ENCODE assay signal across 14 cellular contexts in genomic region chr4:78669453-78669852, GRCh38.
DNase-seq lines count a peak whose midpoint lies in the region; ATAC-seq, FAIRE-seq and TF ChIP-seq lines count a peak whose summit lies in the region.
"Had no signal": no experiment of that assay in that cellular context is flagged by ENCODE, and none has a peak within 500 bp of the region (broad histone marks: within the 10 kb centered on the region; RNA-seq: fewer than 3 reads in every experiment).

No MANE protein-coding gene starts in this region.

- TF ChIP-seq CTCF in cardiac muscle cell (IDR thresholded peaks at IDR 0.05; ENCODE audit: low read depth, low read length) (peak; percentile 8), OCI-LY3 (IDR thresholded peaks at IDR 0.05; ENCODE audit: low read depth, low read length) (peak; percentile 26), epithelial cell of esophagus (IDR thresholded peaks at IDR 0.05; ENCODE audit: insufficient read depth, low read depth, low read length, missing control alignments) (peak; percentile 43), type B pancreatic cell (conservative IDR thresholded peaks at IDR 0.05) (peak; percentile 51), suprapubic skin (IDR thresholded peaks at IDR 0.05) (no peak)

- H3K27ac ChIP-seq in cardiac muscle cell = no peak overlapping the region
- H3K27ac ChIP-seq in OCI-LY3 (ENCODE audit: low read length) = no peak overlapping the region
- no peak overlapping the region for H3K27ac ChIP-seq in suprapubic skin
- H3K27ac ChIP-seq: gastroesophageal sphincter, right atrium auricular region, VCaP had no signal

- POLR2A ChIA-PET in activated CD4-positive, alpha-beta T cell treated with anti-CD3 and anti-CD28 coated beads for 36 hours (lab: Charles Lee) = no interaction called here

- ATAC-seq in left ventricle myocardium superior = no peak
- no peak for ATAC-seq in activated CD4-positive, alpha-beta T cell treated with anti-CD3 and anti-CD28 coated beads for 36 hours
- ATAC-seq: gastroesophageal sphincter had no signal

- no peaks in the 10 kb centered on the region for H3K9me3 ChIP-seq in cardiac muscle cell (ENCODE audit: low read depth)
- H3K9me3 ChIP-seq in OCI-LY3 (ENCODE audit: insufficient read depth, low read length) = no peaks in the 10 kb centered on the region
- no peaks in the 10 kb centered on the region for H3K9me3 ChIP-seq in suprapubic skin
- H3K9me3 ChIP-seq: gastroesophageal sphincter, right atrium auricular region had no signal

- no peak overlapping the region for H3K9ac ChIP-seq in OCI-LY3 (ENCODE audit: low read length)

- no peaks in the 10 kb centered on the region for H4K20me1 ChIP-seq in OCI-LY3 (ENCODE audit: insufficient read depth, low read length)

- no peak overlapping the region for H3K27ac Mint-ChIP-seq in type B pancreatic cell
- H3K27ac Mint-ChIP-seq in activated CD4-positive, alpha-beta T cell treated with anti-CD3 and anti-CD28 coated beads for 36 hours = no peak overlapping the region
- H3K27ac Mint-ChIP-seq: memory B cell had no signal

- no peak for TF ChIP-seq EP300 in suprapubic skin (IDR thresholded peaks at IDR 0.05)

- FAIRE-seq in HTR-8/SVneo (lab: Jason Lieb, UNC) = no peak

- H3K79me2 ChIP-seq in OCI-LY3 (ENCODE audit: low read length) = no peaks in the 10 kb centered on the region

- 92% methylated on average over 3 of the region's 3 CpGs for WGBS in suprapubic skin

- H3K36me3 Mint-ChIP-seq in type B pancreatic cell = no peaks in the 10 kb centered on the region
- no peaks in the 10 kb centered on the region for H3K36me3 Mint-ChIP-seq in activated CD4-positive, alpha-beta T cell treated with anti-CD3 and anti-CD28 coated beads for 36 hours (ENCODE audit: low read depth)
- H3K36me3 Mint-ChIP-seq: memory B cell had no signal

- peaks cover 4% of the 10 kb centered on the region for H3K27me3 Mint-ChIP-seq in type B pancreatic cell
- no peaks in the 10 kb centered on the region for H3K27me3 Mint-ChIP-seq in activated CD4-positive, alpha-beta T cell treated with anti-CD3 and anti-CD28 coated beads for 36 hours
- H3K27me3 Mint-ChIP-seq: memory B cell had no signal

- CTCF ChIA-PET in activated CD4-positive, alpha-beta T cell treated with anti-CD3 and anti-CD28 coated beads for 36 hours (lab: Charles Lee) = interaction anchor here (1.4 kb wide), 2 partner anchors 22 to 25 kb away, joined by 3 read pairs; no protein-coding TSS in a partner anchor

- H3K4me2 ChIP-seq in OCI-LY3 (ENCODE audit: low read length) = no peak overlapping the region

- DNase-seq in cardiac muscle cell (ENCODE audit: low read depth in 1 of 2, low spot score in 1 of 2) (no peak), left ventricle myocardium superior (no peak), epithelial cell of esophagus (ENCODE audit: low read depth) (no peak), type B pancreatic cell (ENCODE audit: extremely low spot score, unreplicated experiment) (no peak), suprapubic skin (ENCODE audit: low spot score in 2 of 2) (no peak), HTR-8/SVneo (ENCODE audit: insufficient read length, low spot score) (no peak)
- DNase-seq in activated CD4-positive, alpha-beta T cell treated with anti-CD3 and anti-CD28 coated beads for 36 hours = no peak
- DNase-seq: NCI-H1436 treated with DMSO at 0.1 percent for 48 hours had no signal

- H3K4me1 ChIP-seq in cardiac muscle cell (ENCODE audit: low read depth) = no peaks in the 10 kb centered on the region
- peaks cover 35% of the 10 kb centered on the region for H3K4me1 ChIP-seq in OCI-LY3 (ENCODE audit: low read length)
- peaks cover 2% of the 10 kb centered on the region for H3K4me1 ChIP-seq in suprapubic skin

- H3K36me3 ChIP-seq in cardiac muscle cell (no peaks in the 10 kb centered on the region), OCI-LY3 (replicated peaks; ENCODE audit: low read depth, low read length) (no peaks in the 10 kb centered on the region), suprapubic skin (no peaks in the 10 kb centered on the region)
- H3K36me3 ChIP-seq: gastroesophageal sphincter, right atrium auricular region had no signal

- H3K9me3 Mint-ChIP-seq in type B pancreatic cell = no peaks in the 10 kb centered on the region
- H3K9me3 Mint-ChIP-seq in activated CD4-positive, alpha-beta T cell treated with anti-CD3 and anti-CD28 coated beads for 36 hours (ENCODE audit: low read depth) = no peaks in the 10 kb centered on the region
- H3K9me3 Mint-ChIP-seq: central memory CD8-positive, alpha-beta T cell had no signal

- H3K27me3 ChIP-seq in cardiac muscle cell (no peaks in the 10 kb centered on the region), OCI-LY3 (ENCODE audit: low read depth, low read length) (0 out of 2 replicates have a peak, but pooled peaks cover 12% of the 10 kb centered on the region), suprapubic skin (no peaks in the 10 kb centered on the region)
- H3K27me3 ChIP-seq: gastroesophageal sphincter, right atrium auricular region had no signal

- intact Hi-C loops in left ventricle myocardium superior (cut with micrococcal nuclease) = no loop called here
- intact Hi-C loops in activated CD4-positive, alpha-beta T cell treated with anti-CD3 and anti-CD28 coated beads for 36 hours (cut with DNase I, micrococcal nuclease) = no loop called here

- peaks cover 5% of the 10 kb centered on the region for H3K4me1 Mint-ChIP-seq in type B pancreatic cell (ENCODE audit: unreplicated experiment)
- peaks cover 13% of the 10 kb centered on the region for H3K4me1 Mint-ChIP-seq in activated CD4-positive, alpha-beta T cell treated with anti-CD3 and anti-CD28 coated beads for 36 hours
- H3K4me1 Mint-ChIP-seq: central memory CD8-positive, alpha-beta T cell had no signal

- H3K4me3 ChIP-seq in cardiac muscle cell (no peak overlapping the region), OCI-LY3 (ENCODE audit: low read length) (no peak overlapping the region), epithelial cell of esophagus (ENCODE audit: low read length) (no peak overlapping the region), suprapubic skin (no peak overlapping the region)
- H3K4me3 ChIP-seq: gastroesophageal sphincter, right atrium auricular region had no signal

- no peak overlapping the region for H3K4me3 Mint-ChIP-seq in type B pancreatic cell
- H3K4me3 Mint-ChIP-seq in activated CD4-positive, alpha-beta T cell treated with anti-CD3 and anti-CD28 coated beads for 36 hours = no peak overlapping the region
- H3K4me3 Mint-ChIP-seq: central memory CD8-positive, alpha-beta T cell; memory B cell had no signal

- no peak overlapping the region for H2AFZ ChIP-seq in OCI-LY3 (ENCODE audit: low read depth, low read length)

- no peak for TF ChIP-seq POLR2A in suprapubic skin (IDR thresholded peaks at IDR 0.05)

Comparison
In these comparisons a context has a peak if more than half of its experiments do, and no peak if none do; other contexts are left out.
1. CTCF ChIP-seq: peak in cardiac muscle cell (single experiment), OCI-LY3 (single experiment), epithelial cell of esophagus (single experiment) and type B pancreatic cell (single experiment); none in suprapubic skin (0 of 2).